Comparison of ENCODE assay signal across 1 cellular context in the genomic region with DNA sequence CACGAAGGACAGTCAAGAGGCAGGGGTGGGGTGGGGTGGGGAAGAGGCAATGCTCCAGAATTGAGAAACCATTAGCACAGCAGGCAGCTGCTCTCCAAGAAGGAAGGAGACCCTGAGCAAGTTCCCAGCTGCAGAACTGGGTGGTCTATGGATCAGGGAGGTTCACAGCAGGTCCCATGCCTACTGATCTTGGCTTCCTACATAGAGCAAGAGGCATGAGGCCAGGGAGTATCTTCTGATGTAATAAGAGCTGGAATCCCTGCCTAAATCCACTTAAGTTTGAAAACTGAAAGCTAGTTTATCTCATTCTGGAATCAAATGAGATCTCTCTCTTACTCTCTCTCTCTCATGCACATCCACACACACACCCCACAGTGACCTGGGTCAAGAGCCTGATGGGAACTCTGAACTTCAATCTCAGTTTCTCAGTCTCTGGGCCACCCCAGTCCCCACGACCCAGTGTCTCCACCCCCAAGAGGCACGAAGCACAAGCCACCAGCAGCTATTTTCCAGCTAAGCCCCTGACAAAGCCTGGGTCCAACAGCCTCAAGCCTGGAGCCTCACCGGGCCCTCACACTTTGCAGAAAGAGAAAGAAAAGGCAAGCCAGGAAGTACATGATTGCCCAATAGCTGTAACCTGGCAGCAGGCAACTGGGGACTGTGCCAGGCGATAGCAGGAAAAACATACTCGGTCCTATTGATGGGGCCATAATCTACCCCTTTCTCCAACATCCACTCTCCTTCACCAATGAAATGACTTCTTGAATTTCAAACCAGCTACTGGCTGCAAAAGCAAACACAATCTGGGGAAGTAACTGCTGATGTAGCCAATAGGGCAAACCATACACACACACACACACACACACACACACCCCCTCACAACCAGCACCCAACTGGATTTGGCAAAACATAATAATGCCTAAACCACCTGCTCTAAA.
TF ChIP-seq lines count a peak whose summit lies in the region.

No MANE protein-coding gene starts in this region.

TF ChIP-seq in SK-N-SH, 30 proteins besides CTCF, POLR2A, EP300 and RAD21 (continued from another document):
- TF ChIP-seq, protein P1, sequence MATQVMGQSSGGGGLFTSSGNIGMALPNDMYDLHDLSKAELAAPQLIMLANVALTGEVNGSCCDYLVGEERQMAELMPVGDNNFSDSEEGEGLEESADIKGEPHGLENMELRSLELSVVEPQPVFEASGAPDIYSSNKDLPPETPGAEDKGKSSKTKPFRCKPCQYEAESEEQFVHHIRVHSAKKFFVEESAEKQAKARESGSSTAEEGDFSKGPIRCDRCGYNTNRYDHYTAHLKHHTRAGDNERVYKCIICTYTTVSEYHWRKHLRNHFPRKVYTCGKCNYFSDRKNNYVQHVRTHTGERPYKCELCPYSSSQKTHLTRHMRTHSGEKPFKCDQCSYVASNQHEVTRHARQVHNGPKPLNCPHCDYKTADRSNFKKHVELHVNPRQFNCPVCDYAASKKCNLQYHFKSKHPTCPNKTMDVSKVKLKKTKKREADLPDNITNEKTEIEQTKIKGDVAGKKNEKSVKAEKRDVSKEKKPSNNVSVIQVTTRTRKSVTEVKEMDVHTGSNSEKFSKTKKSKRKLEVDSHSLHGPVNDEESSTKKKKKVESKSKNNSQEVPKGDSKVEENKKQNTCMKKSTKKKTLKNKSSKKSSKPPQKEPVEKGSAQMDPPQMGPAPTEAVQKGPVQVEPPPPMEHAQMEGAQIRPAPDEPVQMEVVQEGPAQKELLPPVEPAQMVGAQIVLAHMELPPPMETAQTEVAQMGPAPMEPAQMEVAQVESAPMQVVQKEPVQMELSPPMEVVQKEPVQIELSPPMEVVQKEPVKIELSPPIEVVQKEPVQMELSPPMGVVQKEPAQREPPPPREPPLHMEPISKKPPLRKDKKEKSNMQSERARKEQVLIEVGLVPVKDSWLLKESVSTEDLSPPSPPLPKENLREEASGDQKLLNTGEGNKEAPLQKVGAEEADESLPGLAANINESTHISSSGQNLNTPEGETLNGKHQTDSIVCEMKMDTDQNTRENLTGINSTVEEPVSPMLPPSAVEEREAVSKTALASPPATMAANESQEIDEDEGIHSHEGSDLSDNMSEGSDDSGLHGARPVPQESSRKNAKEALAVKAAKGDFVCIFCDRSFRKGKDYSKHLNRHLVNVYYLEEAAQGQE (IDR thresholded peaks at IDR 0.05; ENCODE audit: low read depth, low read length) = no peak
- no peak for TF ChIP-seq FOXM1 (IDR thresholded peaks at IDR 0.05; ENCODE audit: low read depth)
